In the genomic region with DNA sequence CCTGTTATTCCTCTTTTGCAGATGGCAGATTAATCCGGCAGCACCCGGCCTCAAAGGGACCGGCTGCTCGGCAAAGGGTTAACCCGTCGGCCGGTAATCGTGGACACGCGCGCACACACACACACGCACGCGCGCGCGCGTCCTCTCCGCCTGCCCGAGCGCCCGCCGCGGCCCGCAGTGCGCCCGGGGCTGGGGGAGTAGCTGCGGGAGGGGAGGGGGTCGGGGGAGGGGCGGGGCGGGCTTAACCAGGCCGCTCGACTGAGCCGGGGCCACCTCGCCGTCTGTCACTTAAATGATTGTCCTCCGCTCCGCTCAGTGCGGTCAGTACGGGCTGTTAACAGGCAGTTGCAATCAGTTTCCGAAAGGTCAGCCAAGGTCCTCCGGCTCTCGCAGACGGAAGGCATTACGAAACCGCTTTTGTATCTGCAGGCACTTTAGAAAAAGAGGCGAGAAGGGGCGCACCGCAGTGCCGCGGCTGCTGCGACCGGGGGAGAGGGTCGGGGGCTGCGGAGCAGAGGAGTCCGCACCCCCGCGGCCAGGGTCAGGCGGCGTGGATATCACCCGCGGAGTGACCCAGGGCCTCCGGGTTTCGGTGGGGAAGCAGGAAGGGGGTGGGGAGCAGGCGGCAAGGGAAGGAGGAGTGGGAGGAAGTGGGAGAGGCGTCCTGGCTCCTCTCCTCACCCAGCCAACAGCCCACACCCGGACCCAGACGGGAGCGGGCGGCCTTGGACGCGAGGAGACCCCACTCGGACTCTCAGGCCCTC, we compare ENCODE assay signal across 8 cellular contexts. TPM values are rescaled to one million over a fixed set of nuclear protein-coding genes. Genes with fewer than 3 reads are reported as not detected.
DNase-seq lines count a peak whose midpoint lies in the region; ATAC-seq lines count a peak whose summit lies in the region.

No MANE protein-coding gene starts in this region.

- H3K18ac ChIP-seq in trophoblast cell (ENCODE audit: low read length), result no peak overlapping the region

- no peak overlapping the region for H2BK12ac ChIP-seq in trophoblast cell (ENCODE audit: low read length)

- peaks cover 34% of the 10 kb centered on the region for H3K27me3 ChIP-seq in trophoblast cell (ENCODE audit: insufficient read depth, low read length)

- H4K91ac ChIP-seq in trophoblast cell (ENCODE audit: low read depth, low read length), result no peak overlapping the region

- H3K14ac ChIP-seq in trophoblast cell (ENCODE audit: low read length), result no peak overlapping the region

- H3K23ac ChIP-seq in trophoblast cell (ENCODE audit: low read length), result no peak overlapping the region

- peak overlapping the region; percentile 76 for H3K4me2 ChIP-seq in trophoblast cell (ENCODE audit: low read length)

- H2AFZ ChIP-seq in trophoblast cell (ENCODE audit: insufficient read depth, low read length, poor library complexity), result no peak overlapping the region

- no CpG with 5 or more reads among the region's 73 CpGs for WGBS in trophoblast cell (ENCODE audit: extremely low coverage, insufficient coverage, insufficient read length)

- H2BK120ac ChIP-seq in trophoblast cell (ENCODE audit: insufficient read depth, low read length, poor library complexity), result no peak overlapping the region

- no peak overlapping the region for H2AK5ac ChIP-seq in trophoblast cell (ENCODE audit: low read length)

- no peak overlapping the region for H2BK5ac ChIP-seq in trophoblast cell (ENCODE audit: low read depth, low read length, poor library complexity)

- no peak overlapping the region for H4K8ac ChIP-seq in trophoblast cell (ENCODE audit: low read depth, low read length)

- peaks cover 34 to 39% of the 10 kb centered on the region in 2 experiments for H3K4me1 ChIP-seq in trophoblast cell (ENCODE audit: control insufficient read depth in 1 of 2, insufficient read depth in 2 of 2, low read length in 2 of 2)

- no peaks in the 10 kb centered on the region for H3K36me3 ChIP-seq in trophoblast cell (ENCODE audit: control insufficient read depth in 1 of 2, insufficient read depth in 2 of 2, low read length in 2 of 2)

- intact Hi-C loops in Right ventricle myocardium inferior (cut with DNase I), result loop anchor here (2.0 to 5.0 kb wide), 4 partner anchors 20 to 418 kb away; no protein-coding TSS in a partner anchor

- DNase-seq in NCI-H2081 (lab: John Stamatoyannopoulos, UW) (peak; percentile 66 to 79), NCI-H2081 treated with DMSO at 0.1 percent for 48 hours (lab: John Stamatoyannopoulos, UW) (no peak), NCI-H2196 (lab: John Stamatoyannopoulos, UW; ENCODE audit: unreplicated experiment) (peak; percentile 60), Right ventricle myocardium inferior (ENCODE audit: missing footprints) (peak; percentile 80), trophoblast cell (peak; percentile 68 to 76), superior temporal gyrus (ENCODE audit: extremely low spot score) (no peak)
- DNase-seq in activated CD8-positive, alpha-beta memory T cell treated with anti-CD3 and anti-CD28 coated beads, Interleukin-2, amount 50 U/mL, for 4 hours, result peak; percentile 18

- H3K79me2 ChIP-seq in trophoblast cell (ENCODE audit: control insufficient read depth, insufficient read depth, low read length, poor library complexity), result peaks cover 3% of the 10 kb centered on the region

- no peak overlapping the region for H3K4me3 ChIP-seq in trophoblast cell (ENCODE audit: low read depth, low read length)

- H3K79me1 ChIP-seq in trophoblast cell (ENCODE audit: low read length), result peaks cover 7% of the 10 kb centered on the region

- no peak overlapping the region for H3K9ac ChIP-seq in trophoblast cell (ENCODE audit: low read length)

- no peak overlapping the region for H3K27ac ChIP-seq in trophoblast cell (ENCODE audit: low read depth, low read length)

- H3K4ac ChIP-seq in trophoblast cell (ENCODE audit: low read depth, low read length), result no peak overlapping the region

- no peaks in the 10 kb centered on the region for H3K9me3 ChIP-seq in trophoblast cell (ENCODE audit: insufficient read depth, low read depth, low read length)

- H4K12ac ChIP-seq in trophoblast cell (ENCODE audit: low read depth, low read length), result no peak overlapping the region

- ATAC-seq in Right ventricle myocardium inferior, result peak; percentile 58
- ATAC-seq in GM18867 (IDR thresholded peaks at IDR 0.05; ENCODE audit: unreplicated experiment), result no peak

RNA-seq across cellular contexts. Expression of a gene that starts 57.3 kb away (rescaled TPM):
- total RNA-seq in Right ventricle myocardium inferior, result 16.9 TPM
- polyA plus RNA-seq in trophoblast cell (2013), result 5.9 and 6.1 TPM in 2 replicates

Comparison
In these comparisons a context has a peak if more than half of its experiments do, and no peak if none do; other contexts are left out.
1. DNase-seq: peak in NCI-H2081 (2 of 2), NCI-H2196 (single experiment), activated CD8-positive, alpha-beta memory T cell treated with anti-CD3 and anti-CD28 coated beads, Interleukin-2, amount 50 U/mL, for 4 hours (single experiment), Right ventricle myocardium inferior (single experiment) and trophoblast cell (2 of 2); none in NCI-H2081 treated with DMSO at 0.1 percent for 48 hours (single experiment) and superior temporal gyrus (single experiment).